ENCODE assay signal across 16 cellular contexts in the genomic region with DNA sequence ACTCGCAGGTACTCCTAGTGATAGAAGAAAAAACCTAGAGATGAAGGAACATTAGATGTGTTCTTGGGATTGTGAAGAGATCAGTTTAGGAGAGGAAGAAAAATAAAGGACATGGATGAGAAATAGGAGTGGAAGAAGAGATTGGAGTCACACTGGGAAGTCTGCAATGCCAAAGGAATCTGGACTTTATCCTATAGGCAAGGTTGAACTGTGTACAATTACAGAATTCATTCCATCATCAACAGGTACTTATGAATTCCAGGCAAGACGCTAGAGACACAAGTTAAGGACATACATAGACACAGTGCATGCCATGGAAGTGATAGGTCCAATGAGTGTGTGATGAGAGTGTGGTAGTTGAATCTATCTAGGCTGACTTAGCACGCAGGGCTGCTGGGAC.
A peak's percentile ranks its signal among the peaks of the same experiment; 100 is the strongest.
DNase-seq lines count a peak whose midpoint lies in the region; ATAC-seq and TF ChIP-seq lines count a peak whose summit lies in the region.
"Had no signal": no experiment of that assay in that cellular context is flagged by ENCODE, and none has a peak within 500 bp of the region (broad histone marks: within the 10 kb centered on the region; RNA-seq: fewer than 3 reads in every experiment).

No MANE protein-coding gene starts in this region.

- intact Hi-C loops in MCF 10A (cut with micrococcal nuclease), result loop anchor here (10.0 kb wide), 1 partner anchor 113 kb away; no protein-coding TSS in a partner anchor
- intact Hi-C loops in mammary epithelial cell (cut with micrococcal nuclease), result loop anchor here (10.0 kb wide), 1 partner anchor 737 kb away; no protein-coding TSS in a partner anchor
- intact Hi-C loops in Panc1 (cut with micrococcal nuclease; ENCODE audit: unreplicated experiment), result no loop called here
- intact Hi-C loops in left colon (cut with DNase I, micrococcal nuclease), result no loop called here

- no peaks in the 10 kb centered on the region for H3K4me1 Mint-ChIP-seq in MCF 10A (ENCODE audit: insufficient read depth, unreplicated experiment)

- TF ChIP-seq CTCF in MCF 10A (IDR thresholded peaks at IDR 0.05; ENCODE audit: unreplicated experiment) (no peak), mammary epithelial cell (conservative IDR thresholded peaks at IDR 0.05 in 1 of 2, IDR thresholded peaks at IDR 0.05 in 1 of 2; ENCODE audit: extremely low read depth in 1 of 2, insufficient read depth in 1 of 2, low read depth in 1 of 2, low read length in 2 of 2) (no peak), Panc1 (IDR thresholded peaks at IDR 0.05) (no peak)

- H3K36me3 ChIP-seq in mammary epithelial cell (ENCODE audit: insufficient read depth, low read length) (no peaks in the 10 kb centered on the region), Panc1 (ENCODE audit: control insufficient read depth, insufficient read depth, low read length) (no peaks in the 10 kb centered on the region)
- H3K36me3 ChIP-seq: BLaER1, HAP-1 had no signal

- H3K9me3 ChIP-seq in mammary epithelial cell (replicated peaks; ENCODE audit: insufficient read depth, low read length) (no peaks in the 10 kb centered on the region), Panc1 (ENCODE audit: control insufficient read depth, insufficient read depth, low read depth, low read length) (no peaks in the 10 kb centered on the region)
- H3K9me3 ChIP-seq: HAP-1 had no signal

- POLR2A ChIA-PET in MCF 10A (lab: Yijun Ruan, JAX) (interaction anchor here (0.6 kb wide), 1 partner anchor 204 kb away, joined by 3 read pairs; no protein-coding TSS in a partner anchor), Panc1 (lab: Charles Lee) (no interaction called here)

- WGBS in mammary epithelial cell (ENCODE audit: low coverage, missing lambda C conversion rate), result 64% methylated on average over 3 of the region's 3 CpGs

- H3K4me3 ChIP-seq in mammary epithelial cell (replicated peaks in 1 of 3; ENCODE audit: insufficient read depth in 1 of 3, low read depth in 2 of 3, low read length in 3 of 3) (no peak overlapping the region), Panc1 (ENCODE audit: low read depth in 2 of 2, low read length in 2 of 2) (no peak overlapping the region)
- H3K4me3 ChIP-seq: BLaER1, HAP-1 had no signal

- no peaks in the 10 kb centered on the region for H3K9me3 Mint-ChIP-seq in MCF 10A (ENCODE audit: unreplicated experiment)

- no peak for DNase-seq in MCF 10A (ENCODE audit: unreplicated experiment)
- no peak for DNase-seq in mammary epithelial cell
- no peak for DNase-seq in Panc1 (ENCODE audit: low read depth, low spot score)
- DNase-seq in left colon, result no peak
- no peak for DNase-seq in NCI-H1930 (lab: John Stamatoyannopoulos, UW)
- DNase-seq in GDM1 (lab: John Stamatoyannopoulos, UW), result no peak
- no peak for DNase-seq in stimulated activated CD4-positive, alpha-beta T cell treated with anti-CD3 and anti-CD28 coated beads, Interleukin-15, amount 100 ng/mL, for 24 hours
- DNase-seq: CD4-positive, alpha-beta memory T cell; DMS153; DMS79; GF-D8; IMR-90 had no signal

- peak overlapping the region; percentile 2 for H3K27ac Mint-ChIP-seq in MCF 10A (ENCODE audit: low read depth, unreplicated experiment)
- H3K27ac Mint-ChIP-seq: CD14-positive monocyte; CD4-positive, alpha-beta memory T cell had no signal

- H3K4me2 ChIP-seq in mammary epithelial cell (ENCODE audit: insufficient read depth, low read depth, low read length), result no peak overlapping the region
- H3K4me2 ChIP-seq: BLaER1 had no signal

- H3K9ac ChIP-seq in mammary epithelial cell (ENCODE audit: insufficient read depth, low read length), result no peak overlapping the region
- H3K9ac ChIP-seq: BLaER1 had no signal

- in situ Hi-C loops in mammary epithelial cell (cut with MboI; ENCODE audit: low sequenced_read_pairs in 2 of 2), result loop anchor here in 1 of 2 donors (10.0 kb wide), 1 partner anchor 213 kb away; no protein-coding TSS in a partner anchor
- in situ Hi-C loops in Panc1 (cut with HindIII; ENCODE audit: low pct_unique_long_range_greater_than_20kb, low sequenced_read_pairs), result no loop called here

- H3K27ac ChIP-seq in mammary epithelial cell (ENCODE audit: insufficient read depth, low read depth, low read length) (no peak overlapping the region), Panc1 (ENCODE audit: low read length) (peak overlapping the region; percentile 21; the same call in 1 of the 2 replicates)
- H3K27ac ChIP-seq: 22Rv1, BLaER1 had no signal

- H2AFZ ChIP-seq in mammary epithelial cell (ENCODE audit: low read depth, low read length), result no peak overlapping the region

- H4K20me1 ChIP-seq in mammary epithelial cell (ENCODE audit: insufficient read depth, low read length), result no peaks in the 10 kb centered on the region
- H4K20me1 ChIP-seq: BLaER1 had no signal

- H3K4me3 Mint-ChIP-seq in MCF 10A (ENCODE audit: unreplicated experiment), result no peak overlapping the region
- H3K4me3 Mint-ChIP-seq: CD14-positive monocyte; CD4-positive, alpha-beta memory T cell had no signal

- H3K79me2 ChIP-seq in mammary epithelial cell (ENCODE audit: insufficient read depth, low read length), result no peaks in the 10 kb centered on the region

- H3K36me3 Mint-ChIP-seq in MCF 10A (ENCODE audit: insufficient read depth, unreplicated experiment), result no peaks in the 10 kb centered on the region
- H3K36me3 Mint-ChIP-seq: CD14-positive monocyte; CD4-positive, alpha-beta memory T cell had no signal

- H3K4me1 ChIP-seq in mammary epithelial cell (ENCODE audit: insufficient read depth, low read length) (no peaks in the 10 kb centered on the region), Panc1 (ENCODE audit: control insufficient read depth, insufficient read depth, low read length) (peaks cover 9% of the 10 kb centered on the region; the same call in 1 of the 2 replicates)
- H3K4me1 ChIP-seq: BLaER1, HAP-1 had no signal

- ATAC-seq in Panc1 (no peak), left colon (peak; percentile 78)

- H3K27me3 ChIP-seq in mammary epithelial cell (ENCODE audit: insufficient read depth, low read length), result no peaks in the 10 kb centered on the region
- H3K27me3 ChIP-seq in Panc1 (ENCODE audit: control insufficient read depth, insufficient read depth, low read length), result no peaks in the 10 kb centered on the region
- H3K27me3 ChIP-seq: BLaER1 had no signal

- BruUV-seq in MCF 10A (replicated peaks; lab: Mats Ljungman, UMichigan), result no TSS peak
- no TSS peak for BruUV-seq in mammary epithelial cell (replicated peaks; lab: Mats Ljungman, UMichigan)
- BruUV-seq in Panc1 (replicated peaks; lab: Mats Ljungman, UMichigan), result no TSS peak

- dilution Hi-C loops in mammary epithelial cell (cut with HindIII; ENCODE audit: low sequenced_read_pairs), result no loop called here

- CTCF ChIA-PET in MCF 10A (lab: Yijun Ruan, JAX), result interaction anchor here (0.9 kb wide), 1 partner anchor 215 kb away, joined by 4 read pairs; no protein-coding TSS in a partner anchor
- CTCF ChIA-PET in mammary epithelial cell (lab: Charles Lee; ENCODE audit: low non-redundant PET), result no interaction called here
- CTCF ChIA-PET in Panc1 (lab: Charles Lee), result no interaction called here

- no peaks in the 10 kb centered on the region for H3K27me3 Mint-ChIP-seq in MCF 10A (ENCODE audit: insufficient read depth, unreplicated experiment)

Comparison
In these comparisons a context has a peak if more than half of its experiments do, and no peak if none do; other contexts are left out.
1. intact Hi-C loops: an anchor here in MCF 10A (10.0 kb wide) and mammary epithelial cell (10.0 kb wide); none called in Panc1 and left colon.